11 cellular contexts compared by ENCODE assay signal in the genomic region with DNA sequence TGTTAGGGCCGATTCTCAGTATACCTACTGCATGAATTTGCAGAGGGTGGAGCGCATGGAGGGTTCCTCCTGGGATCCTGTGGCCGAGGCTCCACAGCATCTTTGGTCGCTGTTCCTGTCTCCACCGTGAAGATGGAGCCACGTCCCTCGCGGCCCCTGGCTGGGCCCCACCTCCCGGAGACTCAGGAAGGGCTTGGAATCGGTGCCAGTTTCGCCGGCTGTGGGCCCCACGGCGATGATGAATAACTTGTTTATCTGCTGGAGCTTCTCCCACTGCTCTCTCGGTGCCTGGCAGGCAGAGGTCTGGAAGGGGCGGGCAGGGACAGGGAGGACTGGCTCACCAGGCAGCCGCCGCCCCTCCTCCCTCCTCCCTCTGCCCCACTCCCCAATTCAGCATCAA. TPM values are rescaled to one million over a fixed set of nuclear protein-coding genes. Genes with fewer than 3 reads are reported as not detected.
DNase-seq lines count a peak whose midpoint lies in the region; ATAC-seq and TF ChIP-seq lines count a peak whose summit lies in the region.
"Had no signal": no experiment of that assay in that cellular context is flagged by ENCODE, and none has a peak within 500 bp of the region (broad histone marks: within the 10 kb centered on the region; RNA-seq: fewer than 3 reads in every experiment).

No MANE protein-coding gene starts in this region.

- peak overlapping the region; percentile 59; the same call in 1 of the 2 replicates for H3K23ac ChIP-seq in IMR-90 (ENCODE audit: low read depth, low read length)

- H3K4ac ChIP-seq in IMR-90 (ENCODE audit: low read depth, low read length): peak overlapping the region; percentile 52

- peak overlapping the region; percentile 75 for H2AFZ ChIP-seq in IMR-90 (replicated peaks; ENCODE audit: low read length, poor library complexity)

- no peak for TF ChIP-seq CTCF in IMR-90 (conservative IDR thresholded peaks at IDR 0.05; ENCODE audit: low read depth, low read length)

- H2BK120ac ChIP-seq in IMR-90 (ENCODE audit: low read depth, low read length): peak overlapping the region; percentile 53

- no peak overlapping the region for H3K56ac ChIP-seq in IMR-90 (ENCODE audit: extremely low read depth, insufficient read depth, low read length)

- ATAC-seq in IMR-90 (ENCODE audit: low read depth): peak; percentile 69
- peak; percentile 47 to 90 for ATAC-seq in left cardiac atrium
- no peak for ATAC-seq in HG03196 (IDR thresholded peaks at IDR 0.05; ENCODE audit: unreplicated experiment)
- ATAC-seq in natural killer cell treated with Interleukin-12 subunit alpha and Interleukin-12 subunit beta and Interleukin-15 and Interleukin-18, amount 100 ng/mL, for 72 hours: no peak

- peaks cover 25% of the 10 kb centered on the region for H3K9me1 ChIP-seq in IMR-90 (ENCODE audit: insufficient read depth, low read length)

- H3K27ac Mint-ChIP-seq in natural killer cell treated with Interleukin-12 subunit alpha and Interleukin-12 subunit beta and Interleukin-15 and Interleukin-18, amount 100 ng/mL, for 72 hours: no peak overlapping the region
- H3K27ac Mint-ChIP-seq: memory B cell had no signal

- H4K91ac ChIP-seq in IMR-90 (ENCODE audit: insufficient read depth, low read depth, low read length): peak overlapping the region; percentile 31; the same call in 1 of the 2 replicates

- H2BK5ac ChIP-seq in IMR-90 (ENCODE audit: low read depth, low read length, poor library complexity, severe bottlenecking): peak overlapping the region; percentile 8

- CTCF ChIA-PET in IMR-90 (lab: Yijun Ruan, JAX): interaction anchor here (0.6 to 0.7 kb wide), 2 partner anchors 100 to 224 kb away, joined by 3 to 4 read pairs; no protein-coding TSS in a partner anchor

- DNase-seq in IMR-90 (peak; percentile 66), adipocyte (ENCODE audit: low read depth) (peak; percentile 53), left cardiac atrium (peak; percentile 41), NCI-H2107 (lab: John Stamatoyannopoulos, UW) (no peak)
- no peak for DNase-seq in activated CD4-positive, alpha-beta T cell treated with anti-CD3 and anti-CD28 coated beads for 48 hours
- DNase-seq in natural killer cell treated with Interleukin-12 subunit alpha and Interleukin-12 subunit beta and Interleukin-15 and Interleukin-18, amount 100 ng/mL, for 72 hours (ENCODE audit: low spot score): no peak
- DNase-seq: central memory CD4-positive, alpha-beta T cell; NCI-H2029 treated with DMSO at 0.1 percent for 48 hours had no signal

- peak overlapping the region; percentile 70 for H3K4me2 ChIP-seq in IMR-90 (ENCODE audit: low read depth, low read length)
- peak overlapping the region; percentile 57 for H3K4me2 ChIP-seq in skeletal muscle satellite cell (ENCODE audit: low read length)

- H3K4me3 ChIP-seq in IMR-90 (ENCODE audit: insufficient read depth, low read depth, low read length) (no peak overlapping the region), adipocyte (ENCODE audit: low read length) (no peak overlapping the region), skeletal muscle satellite cell (ENCODE audit: low read length) (no peak overlapping the region)

- no peak for TF ChIP-seq POLR2A in IMR-90 (IDR thresholded peaks at IDR 0.05; ENCODE audit: low read depth, low read length)

- H3K4me3 Mint-ChIP-seq in natural killer cell treated with Interleukin-12 subunit alpha and Interleukin-12 subunit beta and Interleukin-15 and Interleukin-18, amount 100 ng/mL, for 72 hours: no peak overlapping the region
- H3K4me3 Mint-ChIP-seq: memory B cell had no signal

- BruUV-seq in IMR-90 (replicated peaks; lab: Mats Ljungman, UMichigan): no TSS peak

- H2BK20ac ChIP-seq in IMR-90 (ENCODE audit: low read depth, low read length): peak overlapping the region; percentile 86

- H3K36me3 Mint-ChIP-seq in natural killer cell treated with Interleukin-12 subunit alpha and Interleukin-12 subunit beta and Interleukin-15 and Interleukin-18, amount 100 ng/mL, for 72 hours: no peaks in the 10 kb centered on the region
- H3K36me3 Mint-ChIP-seq: memory B cell had no signal

- H3K79me1 ChIP-seq in IMR-90 (ENCODE audit: low read depth in 1 of 2, low read length in 2 of 2): no peaks in the 10 kb centered on the region

- TF ChIP-seq RAD21 in IMR-90 (IDR thresholded peaks at IDR 0.05; ENCODE audit: low read length): no peak

- peak overlapping the region in 1 of 2 experiments; percentile 25; a peak in 1 of 4 replicates for H4K8ac ChIP-seq in IMR-90 (ENCODE audit: low read depth in 2 of 2, low read length in 2 of 2)

- no peak overlapping the region for H2BK15ac ChIP-seq in IMR-90 (ENCODE audit: low read depth, low read length)

- peaks cover 12% of the 10 kb centered on the region for H3K4me1 ChIP-seq in IMR-90 (ENCODE audit: control insufficient read depth, insufficient read depth, low read length)
- peaks cover 21% of the 10 kb centered on the region for H3K4me1 ChIP-seq in adipocyte (ENCODE audit: control insufficient read depth, insufficient read depth, low read length)
- H3K4me1 ChIP-seq in skeletal muscle satellite cell (ENCODE audit: control insufficient read depth, insufficient read depth, low read length): peaks cover 8% of the 10 kb centered on the region

- peak overlapping the region; percentile 45 for H3K18ac ChIP-seq in IMR-90 (ENCODE audit: low read depth, low read length)

- 0 out of 2 replicates have a peak overlapping the region, but pooled peaks have one; percentile 12 for H3K14ac ChIP-seq in IMR-90 (replicated peaks; ENCODE audit: low read depth, low read length)

- H3K27me3 Mint-ChIP-seq in natural killer cell treated with Interleukin-12 subunit alpha and Interleukin-12 subunit beta and Interleukin-15 and Interleukin-18, amount 100 ng/mL, for 72 hours: peaks cover 0 to 11% of the 10 kb centered on the region in 2 donors

- H3K27ac ChIP-seq in IMR-90 (ENCODE audit: insufficient read depth, low read length): no peak overlapping the region

- H4K20me1 ChIP-seq in IMR-90 (ENCODE audit: insufficient read depth, low read length): no peaks in the 10 kb centered on the region

- H3K9me3 ChIP-seq in IMR-90 (ENCODE audit: control insufficient read depth, insufficient read depth, low read length) (no peaks in the 10 kb centered on the region), adipocyte (ENCODE audit: control insufficient read depth, low read length) (no peaks in the 10 kb centered on the region), skeletal muscle satellite cell (replicated peaks; ENCODE audit: low read length) (no peaks in the 10 kb centered on the region)

- H3K27me3 ChIP-seq in IMR-90 (ENCODE audit: control insufficient read depth, insufficient read depth, low read length) (no peaks in the 10 kb centered on the region), adipocyte (replicated peaks; ENCODE audit: control insufficient read depth, insufficient read depth, low read length) (no peaks in the 10 kb centered on the region), skeletal muscle satellite cell (ENCODE audit: control insufficient read depth, insufficient read depth, low read length) (no peaks in the 10 kb centered on the region)

- POLR2A ChIA-PET in IMR-90 (lab: Charles Lee; ENCODE audit: unreplicated experiment): no interaction called here

- peak overlapping the region; percentile 12 for H2AK9ac ChIP-seq in IMR-90 (replicated peaks; ENCODE audit: low read depth, low read length, poor library complexity)

- peak overlapping the region; percentile 69 for H2AK5ac ChIP-seq in IMR-90 (ENCODE audit: low read depth, low read length)

- dilution Hi-C loops in IMR-90 (cut with HindIII; ENCODE audit: low sequenced_read_pairs, unreplicated experiment): no loop called here

- no peaks in the 10 kb centered on the region for H3K9me3 Mint-ChIP-seq in natural killer cell treated with Interleukin-12 subunit alpha and Interleukin-12 subunit beta and Interleukin-15 and Interleukin-18, amount 100 ng/mL, for 72 hours
- H3K9me3 Mint-ChIP-seq: memory B cell had no signal

- H3K36me3 ChIP-seq in IMR-90 (ENCODE audit: control insufficient read depth, insufficient read depth, low read length) (no peaks in the 10 kb centered on the region), adipocyte (ENCODE audit: control insufficient read depth, insufficient read depth, low read length, severe bottlenecking) (no peaks in the 10 kb centered on the region), skeletal muscle satellite cell (ENCODE audit: insufficient read depth, low read length) (no peaks in the 10 kb centered on the region)

- in situ Hi-C loops in IMR-90 (cut with MboI; ENCODE audit: low sequenced_read_pairs): no loop called here

- WGBS in IMR-90 (ENCODE audit: extremely low coverage in 2 of 2, insufficient read length in 1 of 2), 2 experiments: 4% methylated on average over 12 of the region's 18 CpGs; no CpG with 5 or more reads in 1 of the 2 experiments

- H3K9ac ChIP-seq in IMR-90 (ENCODE audit: low read depth, low read length) (no peak overlapping the region), adipocyte (ENCODE audit: low read length) (no peak overlapping the region), skeletal muscle satellite cell (ENCODE audit: low read depth, low read length) (no peak overlapping the region)

- H3K4me1 Mint-ChIP-seq in natural killer cell treated with Interleukin-12 subunit alpha and Interleukin-12 subunit beta and Interleukin-15 and Interleukin-18, amount 100 ng/mL, for 72 hours (ENCODE audit: low read depth in 2 of 2): peaks cover 0 to 8% of the 10 kb centered on the region in 2 donors
- H3K4me1 Mint-ChIP-seq: memory B cell had no signal

- H4K5ac ChIP-seq in IMR-90 (ENCODE audit: low read depth, low read length): peak overlapping the region; percentile 18; the same call in 1 of the 2 replicates

- intact Hi-C loops in IMR-90 (cut with micrococcal nuclease) (no loop called here), left cardiac atrium (cut with DNase I) (no loop called here)

TF ChIP-seq in IMR-90, 13 proteins besides CTCF, POLR2A, EP300 and RAD21 (continues in another document):
- TF ChIP-seq ELK1 (IDR thresholded peaks at IDR 0.05; ENCODE audit: borderline replicate concordance, low read depth, low read length): no peak

RNA-seq across cellular contexts. Expression of gene SLC5A11, which starts 8.1 kb away (rescaled TPM):
- total RNA-seq in IMR-90 (2012; rRNA removed) (under 0.01 TPM in 1 of 2 replicates, not detected in the other), left cardiac atrium (not detected)
- polyA plus RNA-seq in IMR-90 (2012; rRNA removed): not detected in 2 replicates
- not detected in 2 replicates for polyA plus RNA-seq in IMR-90 (2012; cell fraction: cytosol; rRNA removed)
- not detected in 2 replicates for polyA plus RNA-seq in IMR-90 (2012; cell fraction: nucleus; rRNA removed; ENCODE audit: low replicate concordance)
- total RNA-seq in skeletal muscle satellite cell (2012; rRNA removed): 0.25 TPM in 1 of 2 replicates, not detected in the other
- total RNA-seq in natural killer cell treated with Interleukin-12 subunit alpha and Interleukin-12 subunit beta and Interleukin-15 and Interleukin-18, amount 100 ng/mL, for 72 hours: 1 to 10 TPM in 1 of 2 donors, under 1 TPM in 1; 0.81 to 2.4 TPM

Comparison
In these comparisons a context has a peak if more than half of its experiments do, and no peak if none do; other contexts are left out.
1. ATAC-seq: peak in IMR-90 (single experiment) and left cardiac atrium (2 of 2); none in HG03196 (single experiment) and natural killer cell treated with Interleukin-12 subunit alpha and Interleukin-12 subunit beta and Interleukin-15 and Interleukin-18, amount 100 ng/mL, for 72 hours (0 of 2).
2. DNase-seq: peak in IMR-90 (single experiment), adipocyte (single experiment) and left cardiac atrium (single experiment); none in activated CD4-positive, alpha-beta T cell treated with anti-CD3 and anti-CD28 coated beads for 48 hours (single experiment), NCI-H2107 (single experiment) and natural killer cell treated with Interleukin-12 subunit alpha and Interleukin-12 subunit beta and Interleukin-15 and Interleukin-18, amount 100 ng/mL, for 72 hours (single experiment).